In the genomic region with DNA sequence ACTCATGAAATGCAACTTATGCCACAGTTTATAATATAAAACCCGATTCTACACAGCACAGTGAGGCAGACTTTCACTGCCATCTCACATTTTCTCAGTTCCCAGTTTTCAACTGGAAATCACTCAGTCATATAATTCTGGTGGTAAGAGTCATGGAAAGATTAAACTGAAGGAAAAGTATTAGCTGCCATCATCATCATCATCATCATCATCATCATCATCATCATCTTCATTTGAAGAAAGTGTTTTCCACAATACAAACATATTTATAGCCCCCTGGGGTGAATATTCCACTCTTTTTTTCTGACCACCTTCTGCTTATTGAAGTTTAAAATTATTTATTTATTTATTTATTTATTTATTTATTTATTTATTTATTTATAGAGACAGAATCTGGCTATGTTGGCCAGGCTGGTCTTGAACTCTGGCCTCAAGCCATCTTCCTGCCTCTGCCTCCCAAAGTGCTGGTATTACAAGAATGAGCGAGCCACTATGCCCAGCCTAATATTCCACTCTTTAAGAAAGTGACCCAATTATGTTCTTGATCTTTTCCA, we compare ENCODE assay signal across 8 cellular contexts.
"Had no signal": no experiment of that assay in that cellular context is flagged by ENCODE, and none has a peak within 500 bp of the region (broad histone marks: within the 10 kb centered on the region; RNA-seq: fewer than 3 reads in every experiment).

No MANE protein-coding gene starts in this region.

- H3K27ac ChIP-seq: GM23248 had no signal

- H3K9ac ChIP-seq: GM23248 had no signal

- H2AFZ ChIP-seq: GM23248 had no signal

- H3K9me3 ChIP-seq: HAP-1 had no signal

- H3K4me3 ChIP-seq: GM23248, HAP-1, K562 had no signal

- ATAC-seq: HCT116, K562 had no signal

- H3K36me3 ChIP-seq: HAP-1 had no signal

- DNase-seq: GM23248, GOT3, H7, IMR-90, KG1 had no signal

- FAIRE-seq: K562 had no signal
